Comparison of ENCODE assay signal across 24 cellular contexts in the genomic region with DNA sequence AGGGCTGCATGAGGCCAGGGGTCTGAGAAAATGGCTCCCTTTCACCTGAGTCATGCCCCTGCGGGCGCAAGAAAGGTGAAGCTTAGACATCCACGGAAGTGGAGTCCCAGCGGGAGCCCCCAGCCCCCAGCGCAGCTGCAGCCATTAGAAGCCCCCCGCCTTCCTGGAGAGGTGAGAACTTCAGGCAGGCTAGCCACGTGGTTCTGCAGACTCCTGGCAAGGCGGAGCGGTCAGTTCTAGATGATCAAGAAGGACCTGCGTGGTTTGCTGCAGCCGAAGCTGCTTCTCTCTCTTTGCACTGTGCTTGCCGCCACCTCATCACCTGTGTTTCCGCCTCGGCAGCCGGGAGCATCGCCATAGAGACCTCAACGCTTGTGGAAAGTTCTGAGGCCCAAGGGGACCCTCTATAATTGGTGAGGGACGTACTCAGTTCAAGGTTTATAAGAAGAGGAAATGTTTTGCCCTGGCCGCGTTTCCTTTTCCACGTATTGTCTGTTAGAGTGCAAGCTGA. TPM values are rescaled to one million over a fixed set of nuclear protein-coding genes. Genes with fewer than 3 reads are reported as not detected.
A peak's percentile ranks its signal among the peaks of the same experiment; 100 is the strongest.
DNase-seq lines count a peak whose midpoint lies in the region; ATAC-seq and TF ChIP-seq lines count a peak whose summit lies in the region.
"Had no signal": no experiment of that assay in that cellular context is flagged by ENCODE, and none has a peak within 500 bp of the region (broad histone marks: within the 10 kb centered on the region; RNA-seq: fewer than 3 reads in every experiment).

No MANE protein-coding gene starts in this region.

- peaks cover 0 to 26% (median 3%) of the 10 kb centered on the region in 9 donors for H3K4me1 ChIP-seq in heart right ventricle
- H3K4me1 ChIP-seq: parathyroid adenoma had no signal

- CTCF ChIA-PET in activated B cell treated with CpG ODN at 0.5 μM for 24 hours (lab: Charles Lee): no interaction called here
- CTCF ChIA-PET in activated naive CD4-positive, alpha-beta T cell treated with anti-CD3 and anti-CD28 coated beads, Interleukin-2, amount 10 ng/mL, durations not matched to agents 7 days and 5 days (lab: Charles Lee): no interaction called here

- H3K9me3 ChIP-seq in heart right ventricle: peaks cover 0 to 4% (median 0%) of the 10 kb centered on the region in 11 donors
- H3K9me3 ChIP-seq: stomach had no signal

- H3K9me3 Mint-ChIP-seq in activated B cell treated with CpG ODN at 0.5 μM for 24 hours: no peaks in the 10 kb centered on the region
- no peaks in the 10 kb centered on the region for H3K9me3 Mint-ChIP-seq in activated naive CD4-positive, alpha-beta T cell treated with anti-CD3 and anti-CD28 coated beads, Interleukin-2, amount 10 ng/mL, durations not matched to agents 7 days and 5 days
- H3K9me3 Mint-ChIP-seq: activated CD8-positive, alpha-beta T cell treated with anti-CD3 and anti-CD28 coated beads for 36 hours; naive thymus-derived CD4-positive, alpha-beta T cell; T-cell had no signal

- H3K36me3 Mint-ChIP-seq in activated B cell treated with CpG ODN at 0.5 μM for 24 hours (ENCODE audit: low read depth): no peaks in the 10 kb centered on the region
- no peaks in the 10 kb centered on the region for H3K36me3 Mint-ChIP-seq in activated naive CD4-positive, alpha-beta T cell treated with anti-CD3 and anti-CD28 coated beads, Interleukin-2, amount 10 ng/mL, durations not matched to agents 7 days and 5 days
- H3K36me3 Mint-ChIP-seq: naive thymus-derived CD4-positive, alpha-beta T cell; T-cell had no signal

- peaks cover 57% of the 10 kb centered on the region for H3K4me1 Mint-ChIP-seq in activated B cell treated with CpG ODN at 0.5 μM for 24 hours
- peaks cover 3% of the 10 kb centered on the region for H3K4me1 Mint-ChIP-seq in activated naive CD4-positive, alpha-beta T cell treated with anti-CD3 and anti-CD28 coated beads, Interleukin-2, amount 10 ng/mL, durations not matched to agents 7 days and 5 days

- H3K4me3 ChIP-seq in heart right ventricle: peak overlapping the region in 4 of 10 donors; percentile 8 to 24 (median 13)
- H3K4me3 ChIP-seq: stomach had no signal

- POLR2A ChIA-PET in activated B cell treated with CpG ODN at 0.5 μM for 24 hours (lab: Charles Lee): interaction anchor here (0.6 to 2.6 kb wide), 8 partner anchors 9 to 204 kb away, joined by 3 to 27 read pairs (median 6); partner anchors contain the start of genes PIK3CA, ZMAT3 and ZNF639

- DNase-seq in heart right ventricle (peak in 1 of 2 donors; percentile 53), Right ventricle myocardium inferior (ENCODE audit: missing footprints) (no peak), activated B cell treated with CpG ODN at 0.5 μM for 24 hours (peak; percentile 34), left kidney (ENCODE audit: low read depth, low spot score) (peak; percentile 31), HK-2 (ENCODE audit: unreplicated experiment) (no peak)
- DNase-seq in activated naive CD4-positive, alpha-beta T cell treated with anti-CD3 and anti-CD28 coated beads, Interleukin-2, amount 10 ng/mL, durations not matched to agents 7 days and 5 days: no peak
- DNase-seq in activated T-cell treated with anti-CD3 and anti-CD28 coated beads, Interleukin-2, amount 50 U/mL, for 48 hours: no peak
- DNase-seq: activated CD8-positive, alpha-beta T cell treated with anti-CD3 and anti-CD28 coated beads for 36 hours; activated naive CD4-positive, alpha-beta T cell treated with Interleukin-2 at 50 U/mL for 16 hours; activated T-cell treated with anti-CD3 and anti-CD28 coated beads, Interleukin-2, amount 50 U/mL, for 1 hour; central memory CD4-positive, alpha-beta T cell; esophagus squamous epithelium; glutamatergic neuron; H9; MM.1S; naive thymus-derived CD4-positive, alpha-beta T cell; NCI-H187 treated with DMSO at 0.1 percent for 48 hours; stimulated activated CD4-positive, alpha-beta T cell treated with anti-CD3 and anti-CD28 coated beads, Interleukin-2, amount 100 ng/mL, for 24 hours; stomach; T-cell; WERI-Rb-1 had no signal

- peak overlapping the region; percentile 82 for H3K27ac Mint-ChIP-seq in activated B cell treated with CpG ODN at 0.5 μM for 24 hours
- no peak overlapping the region for H3K27ac Mint-ChIP-seq in activated naive CD4-positive, alpha-beta T cell treated with anti-CD3 and anti-CD28 coated beads, Interleukin-2, amount 10 ng/mL, durations not matched to agents 7 days and 5 days
- H3K27ac Mint-ChIP-seq: activated CD8-positive, alpha-beta T cell treated with anti-CD3 and anti-CD28 coated beads for 36 hours; H9; naive thymus-derived CD4-positive, alpha-beta T cell; T-cell had no signal

- peak overlapping the region; percentile 77 for H3K4me3 Mint-ChIP-seq in activated B cell treated with CpG ODN at 0.5 μM for 24 hours
- H3K4me3 Mint-ChIP-seq in activated naive CD4-positive, alpha-beta T cell treated with anti-CD3 and anti-CD28 coated beads, Interleukin-2, amount 10 ng/mL, durations not matched to agents 7 days and 5 days: no peak overlapping the region
- H3K4me3 Mint-ChIP-seq: activated CD8-positive, alpha-beta T cell treated with anti-CD3 and anti-CD28 coated beads for 36 hours; H9; naive thymus-derived CD4-positive, alpha-beta T cell; T-cell had no signal

- no peak for TF ChIP-seq CTCF in heart right ventricle (IDR thresholded peaks at IDR 0.05)
- TF ChIP-seq CTCF in activated B cell treated with CpG ODN at 0.5 μM for 24 hours (IDR thresholded peaks at IDR 0.05): no peak

- H3K27ac ChIP-seq in heart right ventricle: peak overlapping the region in 3 of 10 donors; percentile 17 to 47 (median 28)
- H3K27ac ChIP-seq: C4-2B, esophagus squamous epithelium, parathyroid adenoma, stomach, WERI-Rb-1 had no signal

- H3K27me3 Mint-ChIP-seq in activated B cell treated with CpG ODN at 0.5 μM for 24 hours: no peaks in the 10 kb centered on the region
- peaks cover 20% of the 10 kb centered on the region for H3K27me3 Mint-ChIP-seq in activated naive CD4-positive, alpha-beta T cell treated with anti-CD3 and anti-CD28 coated beads, Interleukin-2, amount 10 ng/mL, durations not matched to agents 7 days and 5 days

- WGBS in heart right ventricle, 2 donors: 66 to 73% methylated on average over 21 of the region's 21 CpGs

- ATAC-seq in heart right ventricle: peak; percentile 61 to 92 (median 78)
- ATAC-seq in Right ventricle myocardium inferior: no peak
- peak; percentile 69 for ATAC-seq in activated B cell treated with CpG ODN at 0.5 μM for 24 hours (ENCODE audit: low read depth)
- ATAC-seq in HG02798 (IDR thresholded peaks at IDR 0.05; ENCODE audit: poor library complexity, unreplicated experiment): no peak
- ATAC-seq: naive thymus-derived CD4-positive, alpha-beta T cell; T-cell had no signal

- no peaks in the 10 kb centered on the region for H3K36me3 ChIP-seq in heart right ventricle
- H3K36me3 ChIP-seq: esophagus squamous epithelium, stomach, WERI-Rb-1 had no signal

- intact Hi-C loops in heart right ventricle (cut with DNase I) (no loop called here), Right ventricle myocardium inferior (cut with DNase I) (no loop called here), activated B cell treated with CpG ODN at 0.5 μM for 24 hours (cut with micrococcal nuclease) (loop anchor here (1.0 to 5.0 kb wide), 8 partner anchors 14 to 336 kb away; partner anchors contain the start of genes ACTL6A, GNB4, MRPL47 and NDUFB5)

- H3K27me3 ChIP-seq in heart right ventricle: peaks cover 0 to 3% (median 0%) of the 10 kb centered on the region in 7 donors
- H3K27me3 ChIP-seq: esophagus squamous epithelium had no signal

RNA-seq across cellular contexts. Expression of gene KCNMB3, which starts 15.8 kb away (rescaled TPM):
- total RNA-seq in heart right ventricle (1 to 10 TPM in 3 of 10 donors, under 1 TPM in 7; 0.49 to 1.8 (median 0.83) TPM), Right ventricle myocardium inferior (0.92 TPM), activated B cell treated with CpG ODN at 0.5 μM for 24 hours (6.0 and 6.9 TPM in 2 replicates)
- polyA plus RNA-seq in heart right ventricle: 1 to 10 TPM; 1.1 to 4.0 TPM

RNA-seq across cellular contexts. Expression of gene ZNF639, which starts 56.1 kb away (rescaled TPM):
- total RNA-seq in heart right ventricle (10 to 100 TPM; 25.8 to 41.0 (median 30.6) TPM), Right ventricle myocardium inferior (31.2 TPM), activated B cell treated with CpG ODN at 0.5 μM for 24 hours (37.1 and 41.4 TPM in 2 replicates)
- polyA plus RNA-seq in heart right ventricle: 10 to 100 TPM; 14.1 to 18.5 TPM

Comparison
In these comparisons a context has a peak if more than half of its experiments do, and no peak if none do; other contexts are left out.
1. ATAC-seq: peak in heart right ventricle (8 of 8) and activated B cell treated with CpG ODN at 0.5 μM for 24 hours (single experiment); none in Right ventricle myocardium inferior (single experiment) and HG02798 (single experiment).
2. DNase-seq: peak in activated B cell treated with CpG ODN at 0.5 μM for 24 hours (single experiment) and left kidney (single experiment); none in Right ventricle myocardium inferior (single experiment), activated naive CD4-positive, alpha-beta T cell treated with anti-CD3 and anti-CD28 coated beads, Interleukin-2, amount 10 ng/mL, durations not matched to agents 7 days and 5 days (single experiment), HK-2 (single experiment) and activated T-cell treated with anti-CD3 and anti-CD28 coated beads, Interleukin-2, amount 50 U/mL, for 48 hours (0 of 2).